Comparison of ENCODE assay signal across 9 cellular contexts in the genomic region with DNA sequence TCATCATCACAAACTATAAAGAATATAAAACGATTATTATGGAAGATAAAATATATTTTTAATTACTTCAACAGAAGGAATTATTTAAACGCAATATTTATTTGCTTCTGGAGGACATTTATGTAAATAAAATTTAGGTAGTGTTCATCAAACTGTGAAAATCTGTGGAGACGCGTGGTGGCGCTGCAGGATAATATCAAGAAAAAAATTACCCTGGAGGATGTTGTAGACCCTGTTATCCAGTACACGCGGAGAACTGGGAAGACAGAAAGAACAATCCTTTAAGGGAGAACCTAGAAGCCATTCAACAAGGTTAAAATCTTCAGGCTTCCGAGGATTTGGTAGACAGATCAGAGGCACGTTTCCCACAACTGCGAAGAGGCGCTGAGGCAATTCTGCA. TPM values are rescaled to one million over a fixed set of nuclear protein-coding genes. Genes with fewer than 3 reads are reported as not detected.
DNase-seq lines count a peak whose midpoint lies in the region; ATAC-seq and TF ChIP-seq lines count a peak whose summit lies in the region.
"Had no signal": no experiment of that assay in that cellular context is flagged by ENCODE, and none has a peak within 500 bp of the region (broad histone marks: within the 10 kb centered on the region; RNA-seq: fewer than 3 reads in every experiment).

A gene (plus strand): TSS at position 242 of the 400 bp plus-strand sequence. CDS start 189 bp downstream, outside the sequence.

- no peak within 1 kb of the TSS for H3K27ac ChIP-seq in RWPE2 (ENCODE audit: poor library complexity, severe bottlenecking)
- no peak within 1 kb of the TSS for H3K27ac ChIP-seq in tibial artery

- H3K4me1 ChIP-seq in RWPE2 (ENCODE audit: insufficient read depth, poor library complexity, severe bottlenecking) (no peaks in the 10 kb centered on the region), tibial artery (no peaks in the 10 kb centered on the region)

- H3K4me3 ChIP-seq in RWPE2 (ENCODE audit: severe bottlenecking) (no peak within 1 kb of the TSS), tibial artery (peak within 1 kb of the TSS; percentile 22 to 23), MG63 (no peak within 1 kb of the TSS)

- DNase-seq in SIG-M5 treated with dmso at 0.1 percent for 504 hours (lab: John Stamatoyannopoulos, UW; ENCODE audit: unreplicated experiment) (peak; percentile 1), SIG-M5 (lab: John Stamatoyannopoulos, UW) (no peak), RWPE2 (ENCODE audit: low spot score) (no peak), globus pallidus (ENCODE audit: low spot score) (peak; percentile 16), tibial artery (no peak), NCI-H146 treated with DMSO at 0.1 percent for 48 hours (lab: John Stamatoyannopoulos, UW; ENCODE audit: unreplicated experiment) (no peak), MG63 (no peak), CD1c-positive myeloid dendritic cell (ENCODE audit: extremely low spot score) (no peak)
- DNase-seq: activated T-cell treated with anti-CD3 and anti-CD28 coated beads, Interleukin-2, amount 50 U/mL, for 24 hours had no signal

- TF ChIP-seq CTCF in RWPE2 (IDR thresholded peaks at IDR 0.05; ENCODE audit: poor library complexity, severe bottlenecking) (peak; percentile 22), tibial artery (IDR thresholded peaks at IDR 0.05) (no peak)

- peaks cover 38% of the 10 kb centered on the region for H3K27me3 ChIP-seq in RWPE2 (ENCODE audit: insufficient read depth, poor library complexity, severe bottlenecking)
- no peaks in the 10 kb centered on the region for H3K27me3 ChIP-seq in tibial artery
- H3K27me3 ChIP-seq in MG63 = peaks cover 8% of the 10 kb centered on the region

- H3K9me3 ChIP-seq in RWPE2 (ENCODE audit: severe bottlenecking) (peaks cover 4% of the 10 kb centered on the region), tibial artery (peaks cover 0 to 96% (median 50%) of the 10 kb centered on the region in 3 donors), MG63 (no peaks in the 10 kb centered on the region)

- intact Hi-C loops in tibial artery (cut with DNase I; ENCODE audit: low total_unique reads) = no loop called here

- H3K36me3 ChIP-seq in RWPE2 (ENCODE audit: low read depth) (no peaks in the 10 kb centered on the region), tibial artery (peaks cover 0 to 24% (median 15%) of the 10 kb centered on the region in 3 donors), MG63 (no peaks in the 10 kb centered on the region)

- no peak for ATAC-seq in RWPE2 (ENCODE audit: low read depth)

RNA-seq across cellular contexts. Expression of the gene that starts here (rescaled TPM):
- total RNA-seq in MG63 (2014; rRNA removed; shearing (Covaris generic); ENCODE audit: low replicate concordance) = 0.16 TPM in 1 of 2 replicates, not detected in the other

Comparison
In these comparisons a context has a peak if more than half of its experiments do, and no peak if none do; other contexts are left out.
1. DNase-seq: peak in SIG-M5 treated with dmso at 0.1 percent for 504 hours (single experiment) and globus pallidus (single experiment); none in SIG-M5 (single experiment), RWPE2 (single experiment), tibial artery (0 of 2), NCI-H146 treated with DMSO at 0.1 percent for 48 hours (single experiment), MG63 (single experiment) and CD1c-positive myeloid dendritic cell (single experiment).
2. H3K4me3 ChIP-seq: peak in tibial artery (2 of 2); none in RWPE2 (single experiment) and MG63 (single experiment).